Comparison of ENCODE assay signal across 8 cellular contexts in the genomic region with DNA sequence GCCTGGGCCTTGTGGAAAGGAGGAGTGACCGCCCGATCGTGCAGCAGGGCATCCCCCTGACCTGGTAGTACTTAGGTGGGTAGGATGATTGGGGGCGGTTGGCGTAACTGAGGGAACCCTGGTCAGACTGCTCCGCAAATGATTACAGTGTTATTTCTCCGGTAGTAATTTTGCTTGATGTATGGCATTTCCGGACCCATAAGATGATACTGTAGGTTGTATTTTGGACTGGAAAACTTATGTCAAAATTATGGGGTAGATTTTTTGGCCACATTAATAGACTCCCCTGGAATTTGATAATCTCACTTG.
A peak's percentile ranks its signal among the peaks of the same experiment; 100 is the strongest.
DNase-seq lines count a peak whose midpoint lies in the region; ATAC-seq, FAIRE-seq and TF ChIP-seq lines count a peak whose summit lies in the region.

No MANE protein-coding gene starts in this region.

- no peaks in the 10 kb centered on the region for H3K9me3 ChIP-seq in RWPE2 (ENCODE audit: severe bottlenecking)

- peak; percentile 38 for FAIRE-seq in GM18507 (lab: Jason Lieb, UNC)

- H3K4me1 ChIP-seq in RWPE2 (ENCODE audit: insufficient read depth, poor library complexity, severe bottlenecking) = peaks cover 2% of the 10 kb centered on the region

- H3K36me3 ChIP-seq in RWPE2 (ENCODE audit: low read depth) = no peaks in the 10 kb centered on the region

- H3K4me3 ChIP-seq in RWPE2 (ENCODE audit: severe bottlenecking) (peak overlapping the region; percentile 99), skeletal muscle cell (ENCODE audit: low read depth, low read length) (peak overlapping the region; percentile 91)

- ATAC-seq in RWPE2 (ENCODE audit: low read depth) (peak; percentile 14; the same call in 1 of the 3 replicates), GM19467 (IDR thresholded peaks at IDR 0.05; ENCODE audit: unreplicated experiment) (no peak)

- no peak for TF ChIP-seq CTCF in RWPE2 (IDR thresholded peaks at IDR 0.05; ENCODE audit: poor library complexity, severe bottlenecking)

- peak overlapping the region; percentile 63 for H3K27ac ChIP-seq in RWPE2 (ENCODE audit: poor library complexity, severe bottlenecking)

- DNase-seq in GM18507 (ENCODE audit: extremely low spot score, insufficient read length, low read depth) (no peak), RWPE2 (ENCODE audit: low spot score) (no peak), fibroblast of peridontal ligament (ENCODE audit: extremely low read depth) (peak; percentile 8), skeletal muscle cell (ENCODE audit: low read depth) (no peak), GM03348 (ENCODE audit: low spot score) (no peak), NCI-H226 (no peak)
- DNase-seq in stimulated activated CD4-positive, alpha-beta T cell treated with anti-CD3 and anti-CD28 coated beads, Interleukin-1b, Interleukin-23, amount 100 ng/mL, for 48 hours = no peak

- H3K27me3 ChIP-seq in RWPE2 (ENCODE audit: insufficient read depth, poor library complexity, severe bottlenecking) = no peaks in the 10 kb centered on the region
